ENCODE assay signal across 20 cellular contexts in genomic region chrX:39416547-39417262, GRCh38.
"Had no signal": no experiment of that assay in that cellular context is flagged by ENCODE, and none has a peak within 500 bp of the region (broad histone marks: within the 10 kb centered on the region; RNA-seq: fewer than 3 reads in every experiment).

No MANE protein-coding gene starts in this region.

- H3K4me3 ChIP-seq: coronary artery, prostate gland, spleen, tibial artery had no signal

- ATAC-seq: activated naive CD8-positive, alpha-beta T cell treated with anti-CD3 and anti-CD28 coated beads, Interleukin-2, amount 50 U/mL, for 24 hours; activated T-cell treated with anti-CD3 and anti-CD28 coated beads, Interleukin-2, amount 50 U/mL, for 4 hours; sciatic nerve; stimulated activated naive CD8-positive, alpha-beta T cell treated with anti-CD3 and anti-CD28 coated beads, Interleukin-15, Interleukin-2, amounts not matched to agents 100 U/mL and 50 U/mL, for 24 hours had no signal

- FAIRE-seq: endometrium, keratinocyte had no signal

- DNase-seq: activated CD4-positive, alpha-beta T cell treated with anti-CD3 and anti-CD28 coated beads, Interleukin-2, amount 50 U/mL, for 1 hour; activated CD8-positive, alpha-beta memory T cell treated with anti-CD3 and anti-CD28 coated beads, Interleukin-2, amount 50 U/mL, for 4 hours; activated naive CD4-positive, alpha-beta T cell treated with anti-CD3 and anti-CD28 coated beads, Interleukin-2, amount 10 ng/mL, durations not matched to agents 7 days and 5 days; activated naive CD8-positive, alpha-beta T cell treated with anti-CD3 and anti-CD28 coated beads, Interleukin-2, amount 50 U/mL, for 24 hours; activated T-cell treated with anti-CD3 and anti-CD28 coated beads, Interleukin-2, amount 50 U/mL, for 4 hours; anterior cingulate cortex; brain microvascular endothelial cell; erythroblast; midbrain; spleen; stimulated activated naive CD8-positive, alpha-beta T cell treated with anti-CD3 and anti-CD28 coated beads, Interleukin-15, Interleukin-2, amounts not matched to agents 100 U/mL and 50 U/mL, for 24 hours; substantia nigra; T-helper 1 cell; T-helper 9 cell; tibial artery had no signal

- H3K27me3 ChIP-seq: brain microvascular endothelial cell, tibial artery had no signal

- H3K27ac ChIP-seq: brain microvascular endothelial cell, coronary artery, prostate gland, spleen, tibial artery had no signal

- H3K4me1 ChIP-seq: prostate gland, tibial artery had no signal

- H3K36me3 ChIP-seq: brain microvascular endothelial cell, prostate gland, spleen, tibial artery had no signal

- H3K9me3 ChIP-seq: prostate gland, spleen, tibial artery had no signal
